Comparison of ENCODE assay signal across 14 cellular contexts in the genomic region with DNA sequence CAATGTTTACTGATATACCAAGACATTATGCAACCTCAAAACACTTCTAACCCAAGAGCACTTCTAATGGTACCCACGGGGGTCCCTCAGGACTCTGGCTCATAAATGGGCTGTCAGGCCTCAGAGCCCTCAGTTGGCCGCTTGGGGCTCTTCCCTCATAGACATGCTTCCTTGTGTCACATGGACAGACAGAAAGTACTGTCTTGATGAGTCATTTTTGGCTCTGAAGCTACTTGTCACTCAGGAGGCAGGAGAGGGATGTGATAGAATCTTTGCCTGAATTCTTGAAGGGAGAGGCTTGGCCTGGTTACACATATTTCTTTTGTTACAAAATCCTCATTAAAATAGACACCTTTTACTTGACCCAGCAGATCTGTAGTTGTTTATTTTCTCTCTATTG. TPM values are rescaled to one million over a fixed set of nuclear protein-coding genes. Genes with fewer than 3 reads are reported as not detected.
DNase-seq lines count a peak whose midpoint lies in the region; ATAC-seq and TF ChIP-seq lines count a peak whose summit lies in the region.
"Had no signal": no experiment of that assay in that cellular context is flagged by ENCODE, and none has a peak within 500 bp of the region (broad histone marks: within the 10 kb centered on the region; RNA-seq: fewer than 3 reads in every experiment).

No MANE protein-coding gene starts in this region.

- H3K4me3 Mint-ChIP-seq in naive thymus-derived CD4-positive, alpha-beta T cell = no peak overlapping the region
- H3K4me3 Mint-ChIP-seq: CD4-positive, alpha-beta T cell had no signal

- no peaks in the 10 kb centered on the region for H3K27me3 ChIP-seq in naive thymus-derived CD4-positive, alpha-beta T cell (ENCODE audit: control insufficient read depth in 2 of 2, insufficient read depth in 2 of 2, low read length in 2 of 2)
- no peaks in the 10 kb centered on the region for H3K27me3 ChIP-seq in HAP-1 (ENCODE audit: low read depth)
- H3K27me3 ChIP-seq: esophagus muscularis mucosa had no signal

- POLR2A ChIA-PET in naive thymus-derived CD4-positive, alpha-beta T cell (lab: Charles Lee) = no interaction called here

- peak; percentile 40 for ATAC-seq in naive thymus-derived CD4-positive, alpha-beta T cell
- ATAC-seq: heart right ventricle, left colon had no signal

- CTCF ChIA-PET in naive thymus-derived CD4-positive, alpha-beta T cell (lab: Charles Lee) = no interaction called here

- intact Hi-C loops in naive thymus-derived CD4-positive, alpha-beta T cell (cut with micrococcal nuclease) = no loop called here

- in situ Hi-C loops in HAP-1 (cut with MboI; ENCODE audit: low sequenced_read_pairs) = no loop called here

- H3K27ac Mint-ChIP-seq in naive thymus-derived CD4-positive, alpha-beta T cell = no peak overlapping the region
- H3K27ac Mint-ChIP-seq: CD4-positive, alpha-beta T cell had no signal

- TF ChIP-seq POLR2A in NB4 (IDR thresholded peaks at IDR 0.05; ENCODE audit: extremely low read depth, insufficient read length) = no peak

- DNase-seq in ELR (ENCODE audit: low read depth) = peak; percentile 46
- DNase-seq in NB4 (ENCODE audit: low read depth) = peak; percentile 83
- DNase-seq in astrocyte of the hippocampus (ENCODE audit: low read depth, low spot score) = peak; percentile 31
- no peak for DNase-seq in naive thymus-derived CD4-positive, alpha-beta T cell
- DNase-seq in iPS-NIHi11 (ENCODE audit: low spot score) = no peak
- DNase-seq in HAP-1 (ENCODE audit: low spot score in 2 of 2) = no peak
- DNase-seq in GDM1 (lab: John Stamatoyannopoulos, UW) = no peak
- no peak for DNase-seq in kidney glomerular epithelial cell (lab: John Stamatoyannopoulos, UW)
- DNase-seq: CD4-positive, alpha-beta T cell; cortex of kidney; heart right ventricle; left colon; posterior cingulate gyrus had no signal

- peaks cover 5 to 14% (median 7%) of the 10 kb centered on the region in 5 donors for H3K36me3 Mint-ChIP-seq in naive thymus-derived CD4-positive, alpha-beta T cell

- H3K36me3 ChIP-seq in naive thymus-derived CD4-positive, alpha-beta T cell (ENCODE audit: control insufficient read depth in 2 of 3, insufficient read depth in 3 of 3, low read length in 3 of 3) = no peaks in the 10 kb centered on the region
- no peaks in the 10 kb centered on the region for H3K36me3 ChIP-seq in HAP-1 (replicated peaks)
- H3K36me3 ChIP-seq: esophagus muscularis mucosa, heart right ventricle had no signal

- no peak overlapping the region for H3K27ac ChIP-seq in naive thymus-derived CD4-positive, alpha-beta T cell (ENCODE audit: low read depth, low read length)
- H3K27ac ChIP-seq: esophagus muscularis mucosa, heart right ventricle had no signal

- H3K4me1 ChIP-seq in naive thymus-derived CD4-positive, alpha-beta T cell (ENCODE audit: control insufficient read depth in 2 of 2, insufficient read depth in 2 of 2, low read length in 2 of 2) = no peaks in the 10 kb centered on the region
- H3K4me1 ChIP-seq in HAP-1 = no peaks in the 10 kb centered on the region
- H3K4me1 ChIP-seq: esophagus muscularis mucosa had no signal

- H3K9me3 ChIP-seq in naive thymus-derived CD4-positive, alpha-beta T cell (ENCODE audit: control insufficient read depth in 2 of 3, low read length in 3 of 3) = peaks cover 0 to 7% (median 5%) of the 10 kb centered on the region in 3 experiments
- no peaks in the 10 kb centered on the region for H3K9me3 ChIP-seq in HAP-1

- peaks cover 3 to 27% (median 11%) of the 10 kb centered on the region in 11 donors for H3K9me3 Mint-ChIP-seq in naive thymus-derived CD4-positive, alpha-beta T cell

- peaks cover 0 to 8% (median under 1%) of the 10 kb centered on the region in 5 donors for H3K27me3 Mint-ChIP-seq in naive thymus-derived CD4-positive, alpha-beta T cell

- H3K4me3 ChIP-seq in NB4 (ENCODE audit: low read depth, low read length) (no peak overlapping the region), HAP-1 (no peak overlapping the region)
- no peak overlapping the region for H3K4me3 ChIP-seq in naive thymus-derived CD4-positive, alpha-beta T cell (ENCODE audit: low read length)
- H3K4me3 ChIP-seq: esophagus muscularis mucosa, heart right ventricle had no signal

- no peak for TF ChIP-seq CTCF in NB4 (IDR thresholded peaks at IDR 0.05; ENCODE audit: low read depth, low read length)

- peaks cover 5 to 18% (median 8%) of the 10 kb centered on the region in 7 donors for H3K4me1 Mint-ChIP-seq in naive thymus-derived CD4-positive, alpha-beta T cell

RNA-seq across cellular contexts. Expression of gene EDN1, which starts 15.1 kb away (rescaled TPM):
- total RNA-seq in naive thymus-derived CD4-positive, alpha-beta T cell = 1 to 10 TPM in 4 of 5 experiments, under 1 TPM in 1; 0.17 to 1.7 (median 1.4) TPM
- polyA plus RNA-seq in naive thymus-derived CD4-positive, alpha-beta T cell = under 1 TPM in 1 of 2 donors, not detected in 1; 0.12 TPM

Comparison
In these comparisons a context has a peak if more than half of its experiments do, and no peak if none do; other contexts are left out.
1. DNase-seq: peak in ELR (single experiment), NB4 (single experiment) and astrocyte of the hippocampus (single experiment); none in naive thymus-derived CD4-positive, alpha-beta T cell (0 of 9), iPS-NIHi11 (single experiment), HAP-1 (0 of 2), GDM1 (single experiment) and kidney glomerular epithelial cell (single experiment).